In genomic region chr9:91099471-91099870, GRCh38 we compare ENCODE assay signal across 13 cellular contexts.
A peak's percentile ranks its signal among the peaks of the same experiment; 100 is the strongest.
DNase-seq lines count a peak whose midpoint lies in the region; ATAC-seq, FAIRE-seq and TF ChIP-seq lines count a peak whose summit lies in the region.
"Had no signal": no experiment of that assay in that cellular context is flagged by ENCODE, and none has a peak within 500 bp of the region (broad histone marks: within the 10 kb centered on the region; RNA-seq: fewer than 3 reads in every experiment).

No MANE protein-coding gene starts in this region.

- H3K27ac ChIP-seq in PC-9, result no peak overlapping the region
- H3K27ac ChIP-seq in endothelial cell of umbilical vein (ENCODE audit: insufficient read depth, low read depth, low read length), result no peak overlapping the region
- H3K27ac ChIP-seq: foreskin keratinocyte had no signal

- peak overlapping the region; percentile 75 for H3K4me3 Mint-ChIP-seq in activated T-cell treated with anti-CD3 and anti-CD28 coated beads, Interleukin-2, amount 50 U/mL, for 24 hours
- H3K4me3 Mint-ChIP-seq in stimulated activated memory B cell treated with anti-CD40 and anti-IgM and Interleukin-4, amounts not matched to agents 10 μg/mL and 1 μg/mL and 100 μg/mL, for 72 hours, result no peak overlapping the region

- no peak for ATAC-seq in stimulated activated memory B cell treated with anti-CD40 and anti-IgM and Interleukin-4, amounts not matched to agents 10 μg/mL and 1 μg/mL and 100 μg/mL, for 72 hours
- no peak for ATAC-seq in GM19463 (IDR thresholded peaks at IDR 0.05; ENCODE audit: unreplicated experiment)

- peak overlapping the region; percentile 53 for H3K4me2 ChIP-seq in PC-9
- H3K4me2 ChIP-seq in endothelial cell of umbilical vein (ENCODE audit: insufficient read depth, low read length), result peak overlapping the region; percentile 21

- FAIRE-seq in endothelial cell of umbilical vein (lab: Jason Lieb, UNC), result no peak
- FAIRE-seq: GM18507 had no signal

- POLR2A ChIA-PET in PC-9 (lab: Charles Lee; ENCODE audit: unreplicated experiment), result interaction anchor here (0.7 kb wide), 1 partner anchor 17 kb away, joined by 5 read pairs; no protein-coding TSS in a partner anchor
- POLR2A ChIA-PET in endothelial cell of umbilical vein (lab: Charles Lee), result no interaction called here

- H3K9me3 ChIP-seq in PC-9 (ENCODE audit: insufficient read depth, low read depth), result no peaks in the 10 kb centered on the region
- no peaks in the 10 kb centered on the region for H3K9me3 ChIP-seq in endothelial cell of umbilical vein (replicated peaks; ENCODE audit: control insufficient read depth, insufficient read depth, low read length)
- H3K9me3 ChIP-seq: MG63 had no signal

- no peaks in the 10 kb centered on the region for H3K9me1 ChIP-seq in endothelial cell of umbilical vein (replicated peaks; ENCODE audit: control insufficient read depth, extremely low read depth, insufficient read depth, low read length)

- H3K9me2 ChIP-seq in PC-9 (ENCODE audit: insufficient read depth), result no peaks in the 10 kb centered on the region

- H3K36me3 ChIP-seq in PC-9 (ENCODE audit: low read depth), result no peaks in the 10 kb centered on the region
- H3K36me3 ChIP-seq in endothelial cell of umbilical vein (ENCODE audit: control insufficient read depth in 2 of 2, extremely low read depth in 1 of 2, insufficient read depth in 2 of 2, low read length in 2 of 2), result no peaks in the 10 kb centered on the region
- H3K36me3 ChIP-seq: MG63 had no signal

- H3K27me3 ChIP-seq in PC-9 (ENCODE audit: insufficient read depth, low read depth) (no peaks in the 10 kb centered on the region), endothelial cell of umbilical vein (ENCODE audit: control insufficient read depth in 2 of 2, insufficient read depth in 2 of 2, low read length in 2 of 2) (peaks cover 0 to 4% of the 10 kb centered on the region in 2 experiments)
- H3K27me3 ChIP-seq: MG63 had no signal

- peaks cover 19% of the 10 kb centered on the region for H3F3A ChIP-seq in PC-9 (ENCODE audit: insufficient read depth, low read depth)

- peaks cover 18% of the 10 kb centered on the region for H3K4me1 ChIP-seq in PC-9 (replicated peaks; ENCODE audit: insufficient read depth)
- peaks cover 2% of the 10 kb centered on the region for H3K4me1 ChIP-seq in endothelial cell of umbilical vein (ENCODE audit: control insufficient read depth, extremely low read depth, insufficient read depth, low read length)

- no peak overlapping the region for H3K4me3 ChIP-seq in PC-9
- no peak overlapping the region for H3K4me3 ChIP-seq in endothelial cell of umbilical vein (replicated peaks in 1 of 3; ENCODE audit: insufficient read depth in 1 of 3, low read depth in 1 of 3, low read length in 3 of 3)
- H3K4me3 ChIP-seq: MG63 had no signal

- TF ChIP-seq POLR2A in endothelial cell of umbilical vein (IDR thresholded peaks at IDR 0.05; ENCODE audit: low read depth, low read length), result no peak

- H3K79me2 ChIP-seq in PC-9 (ENCODE audit: low read depth), result no peaks in the 10 kb centered on the region
- no peaks in the 10 kb centered on the region for H3K79me2 ChIP-seq in endothelial cell of umbilical vein (ENCODE audit: control insufficient read depth, insufficient read depth, low read length)

- CTCF ChIA-PET in PC-9 (lab: Charles Lee), result no interaction called here
- CTCF ChIA-PET in endothelial cell of umbilical vein (lab: Charles Lee), result interaction anchor here (0.8 to 3.1 kb wide), 9 partner anchors 9 to 1501 kb away, joined by 3 to 19 read pairs (median 4); no protein-coding TSS in a partner anchor

- dilution Hi-C loops in endothelial cell of umbilical vein (cut with MboI; ENCODE audit: extremely low pct_ligation_motif_present, low sequenced_read_pairs), result no loop called here

- peaks cover 6% of the 10 kb centered on the region for H3K9me3 Mint-ChIP-seq in activated T-cell treated with anti-CD3 and anti-CD28 coated beads, Interleukin-2, amount 50 U/mL, for 24 hours
- no peaks in the 10 kb centered on the region for H3K9me3 Mint-ChIP-seq in stimulated activated memory B cell treated with anti-CD40 and anti-IgM and Interleukin-4, amounts not matched to agents 10 μg/mL and 1 μg/mL and 100 μg/mL, for 72 hours

- H3K27me3 Mint-ChIP-seq in activated T-cell treated with anti-CD3 and anti-CD28 coated beads, Interleukin-2, amount 50 U/mL, for 24 hours, result no peaks in the 10 kb centered on the region
- no peaks in the 10 kb centered on the region for H3K27me3 Mint-ChIP-seq in stimulated activated memory B cell treated with anti-CD40 and anti-IgM and Interleukin-4, amounts not matched to agents 10 μg/mL and 1 μg/mL and 100 μg/mL, for 72 hours

- peak overlapping the region; percentile 95 for H3K27ac Mint-ChIP-seq in activated T-cell treated with anti-CD3 and anti-CD28 coated beads, Interleukin-2, amount 50 U/mL, for 24 hours
- H3K27ac Mint-ChIP-seq in stimulated activated memory B cell treated with anti-CD40 and anti-IgM and Interleukin-4, amounts not matched to agents 10 μg/mL and 1 μg/mL and 100 μg/mL, for 72 hours, result peak overlapping the region; percentile 51

- H3K4me1 Mint-ChIP-seq in activated T-cell treated with anti-CD3 and anti-CD28 coated beads, Interleukin-2, amount 50 U/mL, for 24 hours (ENCODE audit: low read depth), result peaks cover 83% of the 10 kb centered on the region
- H3K4me1 Mint-ChIP-seq in stimulated activated memory B cell treated with anti-CD40 and anti-IgM and Interleukin-4, amounts not matched to agents 10 μg/mL and 1 μg/mL and 100 μg/mL, for 72 hours, result peaks cover 32% of the 10 kb centered on the region

- H4K20me1 ChIP-seq in PC-9 (ENCODE audit: insufficient read depth) (no peaks in the 10 kb centered on the region), endothelial cell of umbilical vein (replicated peaks; ENCODE audit: control insufficient read depth, extremely low read depth, insufficient read depth, low read length) (no peaks in the 10 kb centered on the region)

- peaks cover 6% of the 10 kb centered on the region for H3K36me3 Mint-ChIP-seq in activated T-cell treated with anti-CD3 and anti-CD28 coated beads, Interleukin-2, amount 50 U/mL, for 24 hours (ENCODE audit: low read depth)
- H3K36me3 Mint-ChIP-seq in stimulated activated memory B cell treated with anti-CD40 and anti-IgM and Interleukin-4, amounts not matched to agents 10 μg/mL and 1 μg/mL and 100 μg/mL, for 72 hours, result peaks cover 5% of the 10 kb centered on the region

- intact Hi-C loops in PC-9 (cut with micrococcal nuclease; ENCODE audit: unreplicated experiment), result loop anchor here (10.0 kb wide), 1 partner anchor 95 kb away; no protein-coding TSS in a partner anchor
- intact Hi-C loops in endothelial cell of umbilical vein (cut with micrococcal nuclease), result no loop called here

- no peak overlapping the region for H3K9ac ChIP-seq in endothelial cell of umbilical vein (replicated peaks; ENCODE audit: extremely low read depth, insufficient read depth, low read length)

- BruUV-seq in PC-9 (replicated peaks; lab: Mats Ljungman, UMichigan), result no TSS peak
- no TSS peak for BruUV-seq in endothelial cell of umbilical vein (replicated peaks; lab: Mats Ljungman, UMichigan)

- no peak overlapping the region for H2AFZ ChIP-seq in PC-9
- H2AFZ ChIP-seq in endothelial cell of umbilical vein (ENCODE audit: low read depth, low read length), result no peak overlapping the region

- no peak for DNase-seq in activated T-cell treated with anti-CD3 and anti-CD28 coated beads, Interleukin-2, amount 50 U/mL, for 24 hours
- DNase-seq in activated T-cell treated with anti-CD3 and anti-CD28 coated beads, Interleukin-2, amount 50 U/mL, for 1 hour, result no peak
- DNase-seq in PC-9, result no peak
- no peak for DNase-seq in endothelial cell of umbilical vein (ENCODE audit: low read depth, low spot score)
- no peak for DNase-seq in NCI-H524 treated with DMSO at 0.1 percent for 48 hours (lab: John Stamatoyannopoulos, UW)
- no peak for DNase-seq in KG1 (lab: John Stamatoyannopoulos, UW)
- DNase-seq: NCI-H446, SW 1271 had no signal

- TF ChIP-seq CTCF in PC-9 (conservative IDR thresholded peaks at IDR 0.05), result no peak
- TF ChIP-seq CTCF in endothelial cell of umbilical vein (IDR thresholded peaks at IDR 0.05; ENCODE audit: extremely low read depth in 1 of 2, insufficient read depth in 1 of 2, low read depth in 1 of 2, low read length in 2 of 2), result no peak

TF ChIP-seq in endothelial cell of umbilical vein, 7 proteins besides CTCF, POLR2A, EP300 and RAD21:
- TF ChIP-seq MYC (IDR thresholded peaks at IDR 0.05; ENCODE audit: low read depth, low read length) (no peak), JUN (IDR thresholded peaks at IDR 0.05; ENCODE audit: borderline replicate concordance, insufficient read depth, insufficient read length, low read depth) (no peak), FOS (IDR thresholded peaks at IDR 0.05; ENCODE audit: borderline replicate concordance, insufficient read depth, low read length) (no peak), GATA2 (IDR thresholded peaks at IDR 0.05; ENCODE audit: insufficient read depth, insufficient read length, low read depth, low read length) (no peak), EZH2 (IDR thresholded peaks at IDR 0.05; ENCODE audit: borderline replicate concordance, low read depth, low read length, severe bottlenecking) (no peak), POLR2AphosphoS5 (IDR thresholded peaks at IDR 0.05; ENCODE audit: insufficient read depth, low read depth, low read length) (no peak)
- TF ChIP-seq, protein P1, sequence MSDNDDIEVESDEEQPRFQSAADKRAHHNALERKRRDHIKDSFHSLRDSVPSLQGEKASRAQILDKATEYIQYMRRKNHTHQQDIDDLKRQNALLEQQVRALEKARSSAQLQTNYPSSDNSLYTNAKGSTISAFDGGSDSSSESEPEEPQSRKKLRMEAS (IDR thresholded peaks at IDR 0.05; ENCODE audit: insufficient read depth, insufficient read length), result no peak
TF ChIP-seq in endothelial cell of umbilical vein: peak in this region for 0.
